ENCODE assay signal across 21 cellular contexts in the genomic region with DNA sequence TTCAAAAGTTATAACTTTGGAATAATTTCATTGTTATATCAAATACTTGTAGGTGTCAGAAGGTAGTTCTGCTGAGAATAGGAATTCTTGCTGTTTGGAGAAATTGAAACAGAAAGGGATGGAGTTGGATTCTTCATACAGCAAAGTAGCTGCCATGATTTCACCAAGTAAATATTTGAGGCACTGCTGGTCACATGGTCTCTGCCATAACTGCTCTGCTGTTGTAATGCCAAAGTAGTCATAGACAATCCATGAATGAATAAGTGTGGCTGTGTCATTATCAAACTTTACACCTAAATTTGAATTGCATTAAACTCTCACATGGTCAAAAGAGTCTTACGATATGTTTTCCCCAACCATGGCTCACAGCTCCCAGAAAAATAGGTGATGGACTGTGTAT.
DNase-seq lines count a peak whose midpoint lies in the region; ATAC-seq and TF ChIP-seq lines count a peak whose summit lies in the region.
"Had no signal": no experiment of that assay in that cellular context is flagged by ENCODE, and none has a peak within 500 bp of the region (broad histone marks: within the 10 kb centered on the region; RNA-seq: fewer than 3 reads in every experiment).

No MANE protein-coding gene starts in this region.

- intact Hi-C loops in mucosa of descending colon (cut with DNase I, micrococcal nuclease) = no loop called here

- TF ChIP-seq CTCF in cardiac fibroblast (IDR thresholded peaks at IDR 0.05; ENCODE audit: low read depth, low read length) (no peak), mucosa of descending colon (IDR thresholded peaks at IDR 0.05) (no peak)

- no peaks in the 10 kb centered on the region for H3K4me1 ChIP-seq in mucosa of descending colon (ENCODE audit: low read depth)
- H3K4me1 ChIP-seq: upper lobe of left lung had no signal

- no peaks in the 10 kb centered on the region for H3K36me3 ChIP-seq in mucosa of descending colon (ENCODE audit: low read depth)
- H3K36me3 ChIP-seq: upper lobe of left lung had no signal

- H3K9me3 ChIP-seq in mucosa of descending colon = no peaks in the 10 kb centered on the region
- H3K9me3 ChIP-seq: upper lobe of left lung had no signal

- DNase-seq in AG08396 (ENCODE audit: low spot score) = peak; percentile 50
- DNase-seq in LHCN-M2 (ENCODE audit: low read depth) = peak; percentile 33
- peak; percentile 25 to 41 for DNase-seq in cardiac fibroblast (ENCODE audit: low read depth in 2 of 2)
- DNase-seq in iris pigment epithelial cell (ENCODE audit: low read depth) = peak; percentile 56
- DNase-seq in mucosa of descending colon = no peak
- no peak for DNase-seq in NCI-H1417 treated with DMSO at 0.1 percent for 48 hours (lab: John Stamatoyannopoulos, UW)
- DNase-seq: activated CD4-positive, CD25-positive, alpha-beta regulatory T cell treated with anti-CD3 and anti-CD28 coated beads, Interleukin-2, amount 50 U/mL, for 72 hours; activated naive CD8-positive, alpha-beta T cell treated with anti-CD3 and anti-CD28 coated beads, Interleukin-2, amount 10 ng/mL, durations not matched to agents 7 days and 5 days; effector memory CD4-positive, alpha-beta T cell; foreskin melanocyte; NCI-H2227 treated with DMSO at 0.1 percent for 48 hours; NK-92 treated with Interleukin-12 subunit alpha and Interleukin-12 subunit beta, amount 100 ng/mL, for 24 hours; occipital lobe; right cardiac atrium; stimulated activated naive CD8-positive, alpha-beta T cell treated with anti-CD3 and anti-CD28 coated beads, Interleukin-15, amount 100 ng/mL, for 72 hours; upper lobe of left lung had no signal

- H3K4me3 ChIP-seq in cardiac fibroblast (replicated peaks in 1 of 2; ENCODE audit: low read depth in 2 of 2, low read length in 2 of 2) = no peak overlapping the region
- H3K4me3 ChIP-seq in mucosa of descending colon = no peak overlapping the region
- H3K4me3 ChIP-seq: upper lobe of left lung had no signal

- ATAC-seq in GM18909 (IDR thresholded peaks at IDR 0.05; ENCODE audit: poor library complexity, unreplicated experiment) = no peak
- no peak for ATAC-seq in mucosa of descending colon
- ATAC-seq in HG02759 (IDR thresholded peaks at IDR 0.05; ENCODE audit: unreplicated experiment) = no peak
- ATAC-seq: activated T-helper 17 cell treated with anti-CD3 and anti-CD28 coated beads, Interleukin-2, amount 50 U/mL, for 72 hours; HCT116; left lobe of liver; right cardiac atrium; stimulated activated naive CD8-positive, alpha-beta T cell treated with anti-CD3 and anti-CD28 coated beads, Interleukin-15, amount 100 ng/mL, for 72 hours had no signal

Comparison
In these comparisons a context has a peak if more than half of its experiments do, and no peak if none do; other contexts are left out.
1. DNase-seq: peak in AG08396 (single experiment), LHCN-M2 (single experiment), cardiac fibroblast (2 of 2) and iris pigment epithelial cell (single experiment); none in mucosa of descending colon (0 of 3) and NCI-H1417 treated with DMSO at 0.1 percent for 48 hours (single experiment).